Comparison of ENCODE assay signal across 9 cellular contexts in genomic region chr3:134640872-134641470, GRCh38. TPM values are rescaled to one million over a fixed set of nuclear protein-coding genes. Genes with fewer than 3 reads are reported as not detected.
DNase-seq lines count a peak whose midpoint lies in the region; ATAC-seq and TF ChIP-seq lines count a peak whose summit lies in the region.
"Had no signal": no experiment of that assay in that cellular context is flagged by ENCODE, and none has a peak within 500 bp of the region (broad histone marks: within the 10 kb centered on the region; RNA-seq: fewer than 3 reads in every experiment).

No MANE protein-coding gene starts in this region.

- no peaks in the 10 kb centered on the region for H3K27me3 ChIP-seq in DOHH2 (ENCODE audit: control insufficient read depth, low read length)
- no peaks in the 10 kb centered on the region for H3K27me3 ChIP-seq in naive thymus-derived CD4-positive, alpha-beta T cell (ENCODE audit: control insufficient read depth in 2 of 2, insufficient read depth in 2 of 2, low read length in 2 of 2)

- peak; percentile 38 for ATAC-seq in naive thymus-derived CD4-positive, alpha-beta T cell
- ATAC-seq in GM19467 (IDR thresholded peaks at IDR 0.05; ENCODE audit: unreplicated experiment) (no peak), HG02588 (IDR thresholded peaks at IDR 0.05; ENCODE audit: unreplicated experiment) (no peak)

- no peak overlapping the region for H3K4me2 ChIP-seq in DOHH2 (ENCODE audit: low read length)

- CTCF ChIA-PET in naive thymus-derived CD4-positive, alpha-beta T cell (lab: Charles Lee), result no interaction called here

- no peaks in the 10 kb centered on the region; the same call in 1 of the 2 replicates for H3K9me2 ChIP-seq in DOHH2 (replicated peaks; ENCODE audit: control insufficient read depth, low read length)

- H4K20me1 ChIP-seq in DOHH2 (ENCODE audit: control insufficient read depth, insufficient read depth, low read depth, low read length), result no peaks in the 10 kb centered on the region

- POLR2A ChIA-PET in naive thymus-derived CD4-positive, alpha-beta T cell (lab: Charles Lee), result no interaction called here

- H3K4me1 Mint-ChIP-seq in naive thymus-derived CD4-positive, alpha-beta T cell, result peaks cover 0 to 4% (median 0%) of the 10 kb centered on the region in 7 donors
- H3K4me1 Mint-ChIP-seq: central memory CD8-positive, alpha-beta T cell had no signal

- no peaks in the 10 kb centered on the region for H3K36me3 ChIP-seq in DOHH2 (ENCODE audit: control insufficient read depth, low read length)
- no peaks in the 10 kb centered on the region for H3K36me3 ChIP-seq in naive thymus-derived CD4-positive, alpha-beta T cell (ENCODE audit: control insufficient read depth in 2 of 3, insufficient read depth in 3 of 3, low read length in 3 of 3)

- H3K9me3 ChIP-seq in DOHH2 (ENCODE audit: control insufficient read depth, insufficient read depth, low read length), result no peaks in the 10 kb centered on the region
- no peaks in the 10 kb centered on the region for H3K9me3 ChIP-seq in naive thymus-derived CD4-positive, alpha-beta T cell (ENCODE audit: control insufficient read depth in 2 of 3, low read length in 3 of 3)

- no peak overlapping the region for H3K27ac Mint-ChIP-seq in naive thymus-derived CD4-positive, alpha-beta T cell

- DNase-seq in NCI-H146 (lab: John Stamatoyannopoulos, UW), result peak; percentile 77
- peak; percentile 80 for DNase-seq in choroid plexus epithelial cell (ENCODE audit: low read depth)
- DNase-seq in naive thymus-derived CD4-positive, alpha-beta T cell, result no peak
- DNase-seq in stimulated activated CD4-positive, alpha-beta T cell treated with anti-CD3 and anti-CD28 coated beads, Interleukin-2, amount 100 ng/mL, for 48 hours, result no peak

- H3K36me3 Mint-ChIP-seq in naive thymus-derived CD4-positive, alpha-beta T cell, result no peaks in the 10 kb centered on the region

- H3K79me2 ChIP-seq in DOHH2 (ENCODE audit: control insufficient read depth, low read length), result no peaks in the 10 kb centered on the region

- H3F3A ChIP-seq in DOHH2 (ENCODE audit: control insufficient read depth, insufficient read depth), result no peaks in the 10 kb centered on the region

- H3K4me3 ChIP-seq in DOHH2 (ENCODE audit: low read length), result no peak overlapping the region
- H3K4me3 ChIP-seq in choroid plexus epithelial cell (ENCODE audit: low read depth, low read length), result no peak overlapping the region
- H3K4me3 ChIP-seq in naive thymus-derived CD4-positive, alpha-beta T cell (ENCODE audit: low read length), result no peak overlapping the region

- intact Hi-C loops in naive thymus-derived CD4-positive, alpha-beta T cell (cut with micrococcal nuclease), result loop anchor here in 1 of 2 donors (2.0 kb wide), 1 partner anchor 40 kb away; no protein-coding TSS in a partner anchor

- H3K9me3 Mint-ChIP-seq in naive thymus-derived CD4-positive, alpha-beta T cell, result peaks cover 0 to 2% (median 0%) of the 10 kb centered on the region in 11 donors
- H3K9me3 Mint-ChIP-seq: central memory CD8-positive, alpha-beta T cell had no signal

- H3K4me1 ChIP-seq in DOHH2 (ENCODE audit: control insufficient read depth, low read length), result no peaks in the 10 kb centered on the region
- H3K4me1 ChIP-seq in naive thymus-derived CD4-positive, alpha-beta T cell (ENCODE audit: control insufficient read depth in 2 of 2, insufficient read depth in 2 of 2, low read length in 2 of 2), result no peaks in the 10 kb centered on the region

- H3K27me3 Mint-ChIP-seq in naive thymus-derived CD4-positive, alpha-beta T cell, result peaks cover 0 to 11% (median 0%) of the 10 kb centered on the region in 5 donors
- H3K27me3 Mint-ChIP-seq: central memory CD8-positive, alpha-beta T cell had no signal

- no peak overlapping the region for H3K4me3 Mint-ChIP-seq in naive thymus-derived CD4-positive, alpha-beta T cell
- H3K4me3 Mint-ChIP-seq: central memory CD8-positive, alpha-beta T cell had no signal

- H3K27ac ChIP-seq in 22Rv1 (no peak overlapping the region), DOHH2 (ENCODE audit: low read depth, low read length) (no peak overlapping the region)
- H3K27ac ChIP-seq in naive thymus-derived CD4-positive, alpha-beta T cell (ENCODE audit: low read depth, low read length), result no peak overlapping the region

- TF ChIP-seq CTCF in 22Rv1 (IDR thresholded peaks at IDR 0.05) (peak; percentile 61), DOHH2 (IDR thresholded peaks at IDR 0.05; ENCODE audit: low read depth, low read length, poor library complexity, severe bottlenecking) (peak; percentile 65), choroid plexus epithelial cell (conservative IDR thresholded peaks at IDR 0.05; ENCODE audit: low read depth, low read length) (peak; percentile 88)

RNA-seq across cellular contexts. Expression of gene KY, which starts 9.9 kb away (rescaled TPM):
- not detected for total RNA-seq in naive thymus-derived CD4-positive, alpha-beta T cell
- not detected for polyA plus RNA-seq in naive thymus-derived CD4-positive, alpha-beta T cell

Comparison
In these comparisons a context has a peak if more than half of its experiments do, and no peak if none do; other contexts are left out.
1. DNase-seq: peak in NCI-H146 (single experiment) and choroid plexus epithelial cell (single experiment); none in naive thymus-derived CD4-positive, alpha-beta T cell (0 of 9) and stimulated activated CD4-positive, alpha-beta T cell treated with anti-CD3 and anti-CD28 coated beads, Interleukin-2, amount 100 ng/mL, for 48 hours (0 of 2).
2. Peak in every context shown above with its lines, with median percentiles within 50 percentile points of each other: CTCF ChIP-seq.